Comparison of ENCODE assay signal across 1 cellular context in genomic region chr16:2751577-2752034, GRCh38.
TF ChIP-seq lines count a peak whose summit lies in the region.

No MANE protein-coding gene starts in this region.

TF ChIP-seq in HepG2, 621 proteins besides CTCF, POLR2A, EP300 and RAD21 (continued from another document):
- TF ChIP-seq ZNF235 (CRISPR knock-in tag; IDR thresholded peaks at IDR 0.05; ENCODE audit: borderline replicate concordance), result no peak
- TF ChIP-seq, protein P1, sequence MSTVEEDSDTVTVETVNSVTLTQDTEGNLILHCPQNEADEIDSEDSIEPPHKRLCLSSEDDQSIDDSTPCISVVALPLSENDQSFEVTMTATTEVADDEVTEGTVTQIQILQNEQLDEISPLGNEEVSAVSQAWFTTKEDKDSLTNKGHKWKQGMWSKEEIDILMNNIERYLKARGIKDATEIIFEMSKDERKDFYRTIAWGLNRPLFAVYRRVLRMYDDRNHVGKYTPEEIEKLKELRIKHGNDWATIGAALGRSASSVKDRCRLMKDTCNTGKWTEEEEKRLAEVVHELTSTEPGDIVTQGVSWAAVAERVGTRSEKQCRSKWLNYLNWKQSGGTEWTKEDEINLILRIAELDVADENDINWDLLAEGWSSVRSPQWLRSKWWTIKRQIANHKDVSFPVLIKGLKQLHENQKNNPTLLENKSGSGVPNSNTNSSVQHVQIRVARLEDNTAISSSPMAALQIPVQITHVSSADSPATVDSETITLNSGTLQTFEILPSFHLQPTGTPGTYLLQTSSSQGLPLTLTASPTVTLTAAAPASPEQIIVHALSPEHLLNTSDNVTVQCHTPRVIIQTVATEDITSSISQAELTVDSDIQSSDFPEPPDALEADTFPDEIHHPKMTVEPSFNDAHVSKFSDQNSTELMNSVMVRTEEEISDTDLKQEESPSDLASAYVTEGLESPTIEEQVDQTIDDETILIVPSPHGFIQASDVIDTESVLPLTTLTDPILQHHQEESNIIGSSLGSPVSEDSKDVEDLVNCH (CRISPR knock-in tag; IDR thresholded peaks at IDR 0.05), result no peak
- TF ChIP-seq REST (IDR thresholded peaks at IDR 0.05; ENCODE audit: borderline replicate concordance in 1 of 2, low read depth in 1 of 2, low read length in 2 of 2), result no peak
- no peak for TF ChIP-seq ZNF317 (CRISPR knock-in tag; IDR thresholded peaks at IDR 0.05)
- no peak; the same call in 1 of the 2 replicates for TF ChIP-seq ZNF775 (CRISPR knock-in tag; IDR thresholded peaks at IDR 0.05; ENCODE audit: borderline replicate concordance)
- no peak for TF ChIP-seq FOXC1 (CRISPR knock-in tag; IDR thresholded peaks at IDR 0.05; ENCODE audit: borderline replicate concordance)
- TF ChIP-seq, protein P2, sequence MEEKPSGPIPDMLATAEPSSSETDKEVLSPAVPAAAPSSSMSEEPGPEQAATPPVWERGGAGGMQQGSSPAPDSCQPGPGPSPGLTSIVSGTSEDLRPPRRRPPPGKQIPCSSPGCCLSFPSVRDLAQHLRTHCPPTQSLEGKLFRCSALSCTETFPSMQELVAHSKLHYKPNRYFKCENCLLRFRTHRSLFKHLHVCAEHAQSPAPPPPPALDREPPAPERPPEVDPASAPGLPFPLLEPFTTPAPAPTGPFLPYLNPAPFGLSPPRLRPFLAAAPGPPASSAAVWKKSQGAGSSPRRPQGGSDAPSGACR (CRISPR knock-in tag; IDR thresholded peaks at IDR 0.05), result no peak; the same call in 1 of the 2 replicates
- no peak; the same call in 1 of the 2 replicates for TF ChIP-seq MEIS1 (CRISPR knock-in tag; IDR thresholded peaks at IDR 0.05; ENCODE audit: borderline replicate concordance)
- TF ChIP-seq ATRX (CRISPR knock-in tag; IDR thresholded peaks at IDR 0.05; ENCODE audit: borderline replicate concordance), result no peak
TF ChIP-seq in HepG2: peak in this region for 48.
